Comparison of ENCODE assay signal across 14 cellular contexts in genomic region chr10:110576220-110576619, GRCh38. TPM values are rescaled to one million over a fixed set of nuclear protein-coding genes. Genes with fewer than 3 reads are reported as not detected.
DNase-seq lines count a peak whose midpoint lies in the region; ATAC-seq, FAIRE-seq and TF ChIP-seq lines count a peak whose summit lies in the region.
"Had no signal": no experiment of that assay in that cellular context is flagged by ENCODE, and none has a peak within 500 bp of the region (broad histone marks: within the 10 kb centered on the region; RNA-seq: fewer than 3 reads in every experiment).

No MANE protein-coding gene starts in this region.

- TF ChIP-seq CTCF in brain microvascular endothelial cell (IDR thresholded peaks at IDR 0.05; ENCODE audit: low read depth, low read length, missing control alignments) = no peak
- no peak for TF ChIP-seq CTCF in keratinocyte (optimal IDR thresholded peaks at IDR 0.05 in 1 of 3, IDR thresholded peaks at IDR 0.05 in 1 of 3, conservative IDR thresholded peaks at IDR 0.05 in 1 of 3; ENCODE audit: extremely low read depth in 1 of 3, insufficient read depth in 2 of 3, low read length in 3 of 3)

- H3K27ac ChIP-seq in brain microvascular endothelial cell (peak overlapping the region; percentile 41), keratinocyte (ENCODE audit: control insufficient read depth, insufficient read depth, low read length) (no peak overlapping the region)
- H3K27ac ChIP-seq: testis had no signal

- H3K4me2 ChIP-seq in keratinocyte (ENCODE audit: control insufficient read depth, extremely low read depth, insufficient read depth, low read depth, low read length) = peak overlapping the region; percentile 1

- H3K9ac ChIP-seq in keratinocyte (ENCODE audit: control insufficient read depth, extremely low read depth, insufficient read depth, low read length) = no peak overlapping the region

- intact Hi-C loops in Right ventricle myocardium superior (cut with DNase I) = no loop called here

- peaks cover 30% of the 10 kb centered on the region for H3K79me2 ChIP-seq in keratinocyte (ENCODE audit: control insufficient read depth, insufficient read depth, low read length)

- peaks cover 16% of the 10 kb centered on the region for H3K36me3 ChIP-seq in brain microvascular endothelial cell (replicated peaks)
- peaks cover 5 to 24% of the 10 kb centered on the region in 2 experiments for H3K36me3 ChIP-seq in keratinocyte (ENCODE audit: control insufficient read depth in 2 of 2, extremely low read depth in 1 of 2, insufficient read depth in 2 of 2, low read length in 2 of 2)

- H4K20me1 ChIP-seq in keratinocyte (ENCODE audit: control insufficient read depth, extremely low read depth, insufficient read depth, low read length) = no peaks in the 10 kb centered on the region

- H3K9me3 ChIP-seq in keratinocyte (ENCODE audit: control insufficient read depth, low read depth, low read length) = no peaks in the 10 kb centered on the region
- H3K9me3 ChIP-seq: testis had no signal

- peaks cover 9% of the 10 kb centered on the region for H3K4me1 ChIP-seq in keratinocyte (ENCODE audit: control insufficient read depth, extremely low read depth, insufficient read depth, low read length)
- H3K4me1 ChIP-seq: testis had no signal

- H3K4me3 ChIP-seq in brain microvascular endothelial cell (ENCODE audit: low read depth, low read length) (no peak overlapping the region), keratinocyte (ENCODE audit: control insufficient read depth in 2 of 3, extremely low read depth in 1 of 3, insufficient read depth in 2 of 3, low read depth in 1 of 3, low read length in 3 of 3) (no peak overlapping the region)
- H3K4me3 ChIP-seq: testis had no signal

- peak; percentile 51 for FAIRE-seq in keratinocyte (lab: Jason Lieb, UNC)

- ATAC-seq in HG03097 (IDR thresholded peaks at IDR 0.05; ENCODE audit: low FRiP score, unreplicated experiment) = no peak
- ATAC-seq in Right ventricle myocardium superior (ENCODE audit: poor library complexity) = no peak
- no peak for ATAC-seq in HG03196 (IDR thresholded peaks at IDR 0.05; ENCODE audit: unreplicated experiment)
- ATAC-seq: left colon; naive thymus-derived CD8-positive, alpha-beta T cell had no signal

- H3K9me1 ChIP-seq in keratinocyte (ENCODE audit: control insufficient read depth, extremely low read depth, insufficient read depth, low read length) = no peaks in the 10 kb centered on the region

- no peak overlapping the region for H2AFZ ChIP-seq in keratinocyte (ENCODE audit: control insufficient read depth, low read length)

- H3K27me3 ChIP-seq in brain microvascular endothelial cell (replicated peaks) = no peaks in the 10 kb centered on the region
- H3K27me3 ChIP-seq in keratinocyte (ENCODE audit: control insufficient read depth, extremely low read depth, insufficient read depth, low read length) = no peaks in the 10 kb centered on the region
- H3K27me3 ChIP-seq: testis had no signal

- in situ Hi-C loops in brain microvascular endothelial cell (cut with HindIII; ENCODE audit: low pct_ligation_motif_present, low sequenced_read_pairs) = no loop called here

- dilution Hi-C loops in keratinocyte (cut with MboI; ENCODE audit: extremely low pct_ligation_motif_present, low sequenced_read_pairs) = no loop called here

- DNase-seq in Daoy (ENCODE audit: low read depth) (peak; percentile 24), HT1080 (ENCODE audit: low read depth) (peak; percentile 69), brain microvascular endothelial cell (peak; percentile 70), keratinocyte (ENCODE audit: low read depth, low spot score) (peak; percentile 25), NCI-H2227 (lab: John Stamatoyannopoulos, UW; ENCODE audit: unreplicated experiment) (no peak), Right ventricle myocardium superior (no peak)
- DNase-seq: activated effector memory CD4-positive, alpha-beta T cell treated with anti-CD3 and anti-CD28 coated beads, Interleukin-2, amount 50 U/mL, for 16 hours; glutamatergic neuron; Karpas-422; left colon; naive thymus-derived CD8-positive, alpha-beta T cell; testis had no signal

RNA-seq across cellular contexts. Expression of gene SMC3, which starts 8.7 kb away (rescaled TPM):
- total RNA-seq in Daoy (2014; rRNA removed; shearing (Covaris generic)) = 39.8 and 43.2 TPM in 2 replicates
- 36.9 and 38.5 TPM in 2 replicates for total RNA-seq in HT1080 (2014; rRNA removed; shearing (Covaris generic))
- 32.9 and 41.2 TPM in 2 replicates for polyA plus RNA-seq in HT1080 (2015; cell fraction: cytosol; rRNA removed)
- polyA plus RNA-seq in HT1080 (2015; cell fraction: nucleus; rRNA removed) = 50.7 and 51.4 TPM in 2 replicates
- polyA plus RNA-seq in keratinocyte = 6.2 to 16.3 TPM (median 12.2 TPM) in 3 replicates
- polyA plus RNA-seq in keratinocyte (2011; ENCODE audit: low read depth) = 76.4 TPM
- 6.2 and 9.8 TPM in 2 replicates for polyA plus RNA-seq in keratinocyte (2011; cell fraction: cytosol; rRNA removed)
- polyA plus RNA-seq in keratinocyte (2011; cell fraction: nucleus; rRNA removed) = 9.5 and 17.2 TPM in 2 replicates
- polyA plus RNA-seq in keratinocyte (2012; ENCODE audit: low replicate concordance) = 15.1 and 21.7 TPM in 2 replicates
- polyA minus RNA-seq in keratinocyte = 1.8 to 8.1 TPM (median 2.2 TPM) in 3 replicates
- 6.1 TPM for polyA minus RNA-seq in keratinocyte (2011; cell fraction: cytosol; rRNA and poly(A)+ RNA removed)
- 4.3 and 7.1 TPM in 2 replicates for polyA minus RNA-seq in keratinocyte (2011; cell fraction: nucleus; rRNA and poly(A)+ RNA removed)
- total RNA-seq in Right ventricle myocardium superior = 20.3 TPM

Comparison
In these comparisons a context has a peak if more than half of its experiments do, and no peak if none do; other contexts are left out.
1. DNase-seq: peak in Daoy (single experiment), HT1080 (single experiment), brain microvascular endothelial cell (single experiment) and keratinocyte (single experiment); none in NCI-H2227 (single experiment) and Right ventricle myocardium superior (single experiment).